14 cellular contexts compared by ENCODE assay signal in genomic region chr18:47873625-47874024, GRCh38. TPM values are rescaled to one million over a fixed set of nuclear protein-coding genes. Genes with fewer than 3 reads are reported as not detected.
DNase-seq lines count a peak whose midpoint lies in the region; ATAC-seq and TF ChIP-seq lines count a peak whose summit lies in the region.
"Had no signal": no experiment of that assay in that cellular context is flagged by ENCODE, and none has a peak within 500 bp of the region (broad histone marks: within the 10 kb centered on the region; RNA-seq: fewer than 3 reads in every experiment).

No MANE protein-coding gene starts in this region.

- ATAC-seq in natural killer cell (no peak), WTC11 (no peak), memory B cell (ENCODE audit: low read depth) (no peak), HG02884 (IDR thresholded peaks at IDR 0.05; ENCODE audit: unreplicated experiment) (no peak), HG02678 (IDR thresholded peaks at IDR 0.05; ENCODE audit: unreplicated experiment) (no peak)
- ATAC-seq in natural killer cell treated with Interleukin-12 subunit alpha and Interleukin-12 subunit beta and Interleukin-15 and Interleukin-18, amount 100 ng/mL, for 72 hours: no peak
- ATAC-seq: right cardiac atrium had no signal

- H3K4me1 ChIP-seq in right atrium auricular region: peaks cover 0 to 7% of the 10 kb centered on the region in 2 donors

- no peaks in the 10 kb centered on the region for H3K9me3 ChIP-seq in right atrium auricular region

- no peak overlapping the region for H3K27ac ChIP-seq in right atrium auricular region

- H3K36me3 Mint-ChIP-seq in natural killer cell (no peaks in the 10 kb centered on the region), WTC11 (peaks cover 3% of the 10 kb centered on the region), memory B cell (peaks cover 11% of the 10 kb centered on the region)
- no peaks in the 10 kb centered on the region for H3K36me3 Mint-ChIP-seq in natural killer cell treated with Interleukin-12 subunit alpha and Interleukin-12 subunit beta and Interleukin-15 and Interleukin-18, amount 100 ng/mL, for 72 hours

- peaks cover 4% of the 10 kb centered on the region for H3K36me3 ChIP-seq in right atrium auricular region

- no peak overlapping the region for H3K4me3 ChIP-seq in right atrium auricular region

- H3K27ac Mint-ChIP-seq in natural killer cell (peak overlapping the region; percentile 17 to 60), WTC11 (peak overlapping the region; percentile 50; the same call in 1 of the 2 replicates), memory B cell (peak overlapping the region; percentile 72)
- peak overlapping the region in 1 of 2 donors; percentile 73 for H3K27ac Mint-ChIP-seq in natural killer cell treated with Interleukin-12 subunit alpha and Interleukin-12 subunit beta and Interleukin-15 and Interleukin-18, amount 100 ng/mL, for 72 hours

- no peak for TF ChIP-seq CTCF in natural killer cell (IDR thresholded peaks at IDR 0.05)
- TF ChIP-seq CTCF in WTC11 (IDR thresholded peaks at IDR 0.05): no peak
- TF ChIP-seq CTCF in right atrium auricular region (IDR thresholded peaks at IDR 0.05): no peak

- peaks cover 60 to 61% of the 10 kb centered on the region in 2 donors for H3K4me1 Mint-ChIP-seq in natural killer cell
- peaks cover 27% of the 10 kb centered on the region in 2 donors for H3K4me1 Mint-ChIP-seq in natural killer cell treated with Interleukin-12 subunit alpha and Interleukin-12 subunit beta and Interleukin-15 and Interleukin-18, amount 100 ng/mL, for 72 hours (ENCODE audit: low read depth in 2 of 2)
- H3K4me1 Mint-ChIP-seq in WTC11: peaks cover 32% of the 10 kb centered on the region
- peaks cover 8% of the 10 kb centered on the region for H3K4me1 Mint-ChIP-seq in memory B cell

- H3K27me3 ChIP-seq in right atrium auricular region: no peaks in the 10 kb centered on the region

- in situ Hi-C loops in ACHN (cut with HindIII; ENCODE audit: low pct_ligation_motif_present, low pct_unique_long_range_greater_than_20kb, low sequenced_read_pairs): no loop called here

- POLR2A ChIA-PET in WTC11 (lab: Charles Lee): no interaction called here

- DNase-seq in natural killer cell: no peak
- no peak for DNase-seq in natural killer cell treated with Interleukin-12 subunit alpha and Interleukin-12 subunit beta and Interleukin-15 and Interleukin-18, amount 100 ng/mL, for 72 hours (ENCODE audit: low spot score)
- DNase-seq in WTC11 (ENCODE audit: low spot score): no peak
- no peak for DNase-seq in memory B cell (ENCODE audit: low spot score in 2 of 2)
- no peak for DNase-seq in ACHN
- no peak for DNase-seq in right atrium auricular region (ENCODE audit: low spot score)
- DNase-seq: activated CD8-positive, alpha-beta memory T cell treated with anti-CD3 and anti-CD28 coated beads, Interleukin-2, amount 50 U/mL, for 4 hours; effector CD4-positive, alpha-beta T cell; MV-4-11; NCI-H526; right cardiac atrium; T1000 had no signal

- H3K27me3 Mint-ChIP-seq in natural killer cell (ENCODE audit: low read depth in 2 of 2) (no peaks in the 10 kb centered on the region), WTC11 (ENCODE audit: low read depth) (no peaks in the 10 kb centered on the region), memory B cell (no peaks in the 10 kb centered on the region)
- H3K27me3 Mint-ChIP-seq in natural killer cell treated with Interleukin-12 subunit alpha and Interleukin-12 subunit beta and Interleukin-15 and Interleukin-18, amount 100 ng/mL, for 72 hours: no peaks in the 10 kb centered on the region

- intact Hi-C loops in natural killer cell (cut with micrococcal nuclease): no loop called here

- H3K9me3 Mint-ChIP-seq in natural killer cell: no peaks in the 10 kb centered on the region
- no peaks in the 10 kb centered on the region for H3K9me3 Mint-ChIP-seq in natural killer cell treated with Interleukin-12 subunit alpha and Interleukin-12 subunit beta and Interleukin-15 and Interleukin-18, amount 100 ng/mL, for 72 hours
- H3K9me3 Mint-ChIP-seq in WTC11: no peaks in the 10 kb centered on the region
- no peaks in the 10 kb centered on the region for H3K9me3 Mint-ChIP-seq in memory B cell

- CTCF ChIA-PET in WTC11 (lab: Charles Lee): interaction anchor here (1.3 kb wide), 2 partner anchors 101 to 124 kb away, joined by 3 to 4 read pairs; no protein-coding TSS in a partner anchor

- H3K4me3 Mint-ChIP-seq in natural killer cell (no peak overlapping the region), WTC11 (no peak overlapping the region), memory B cell (no peak overlapping the region)
- H3K4me3 Mint-ChIP-seq in natural killer cell treated with Interleukin-12 subunit alpha and Interleukin-12 subunit beta and Interleukin-15 and Interleukin-18, amount 100 ng/mL, for 72 hours: no peak overlapping the region

TF ChIP-seq in WTC11, 78 proteins besides CTCF, POLR2A, EP300 and RAD21:
- TF ChIP-seq NR1H2 (CRISPR knock-in tag; IDR thresholded peaks at IDR 0.05) (no peak), CBFB (CRISPR knock-in tag; IDR thresholded peaks at IDR 0.05; ENCODE audit: low read depth) (no peak), ETV6 (CRISPR knock-in tag; IDR thresholded peaks at IDR 0.05) (no peak), FOXK1 (CRISPR knock-in tag; IDR thresholded peaks at IDR 0.05) (no peak), SP1 (CRISPR knock-in tag; conservative IDR thresholded peaks at IDR 0.05) (no peak), ZNF423 (CRISPR knock-in tag; IDR thresholded peaks at IDR 0.05) (no peak), GRHL2 (CRISPR knock-in tag; IDR thresholded peaks at IDR 0.05; ENCODE audit: insufficient replicate concordance, severe bottlenecking) (no peak), ZMAT4 (CRISPR knock-in tag; IDR thresholded peaks at IDR 0.05) (no peak), ELF4 (CRISPR knock-in tag; IDR thresholded peaks at IDR 0.05; ENCODE audit: low read depth) (no peak), CDX4 (CRISPR knock-in tag; IDR thresholded peaks at IDR 0.05; ENCODE audit: borderline replicate concordance) (no peak), MLX (CRISPR knock-in tag; IDR thresholded peaks at IDR 0.05) (no peak), SMAD3 (CRISPR knock-in tag; IDR thresholded peaks at IDR 0.05; ENCODE audit: borderline replicate concordance) (no peak), ZNF396 (CRISPR knock-in tag; IDR thresholded peaks at IDR 0.05; ENCODE audit: borderline replicate concordance) (no peak), KAT7 (CRISPR knock-in tag; IDR thresholded peaks at IDR 0.05; ENCODE audit: borderline replicate concordance) (no peak)
- TF ChIP-seq, protein P1, sequence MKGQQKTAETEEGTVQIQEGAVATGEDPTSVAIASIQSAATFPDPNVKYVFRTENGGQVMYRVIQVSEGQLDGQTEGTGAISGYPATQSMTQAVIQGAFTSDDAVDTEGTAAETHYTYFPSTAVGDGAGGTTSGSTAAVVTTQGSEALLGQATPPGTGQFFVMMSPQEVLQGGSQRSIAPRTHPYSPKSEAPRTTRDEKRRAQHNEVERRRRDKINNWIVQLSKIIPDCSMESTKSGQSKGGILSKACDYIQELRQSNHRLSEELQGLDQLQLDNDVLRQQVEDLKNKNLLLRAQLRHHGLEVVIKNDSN (CRISPR knock-in tag; IDR thresholded peaks at IDR 0.05): no peak
- TF ChIP-seq, protein P2, sequence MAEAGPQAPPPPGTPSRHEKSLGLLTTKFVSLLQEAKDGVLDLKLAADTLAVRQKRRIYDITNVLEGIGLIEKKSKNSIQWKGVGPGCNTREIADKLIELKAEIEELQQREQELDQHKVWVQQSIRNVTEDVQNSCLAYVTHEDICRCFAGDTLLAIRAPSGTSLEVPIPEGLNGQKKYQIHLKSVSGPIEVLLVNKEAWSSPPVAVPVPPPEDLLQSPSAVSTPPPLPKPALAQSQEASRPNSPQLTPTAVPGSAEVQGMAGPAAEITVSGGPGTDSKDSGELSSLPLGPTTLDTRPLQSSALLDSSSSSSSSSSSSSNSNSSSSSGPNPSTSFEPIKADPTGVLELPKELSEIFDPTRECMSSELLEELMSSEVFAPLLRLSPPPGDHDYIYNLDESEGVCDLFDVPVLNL (CRISPR knock-in tag; IDR thresholded peaks at IDR 0.05; ENCODE audit: borderline replicate concordance, low read depth): no peak
TF ChIP-seq in WTC11: peak in this region for 0.

RNA-seq across cellular contexts. Expression of gene SMAD2, which starts 56.8 kb away (rescaled TPM):
- total RNA-seq in natural killer cell: 100 to 1,000 TPM; 138 to 160 (median 148) TPM
- 100 to 1,000 TPM in 1 of 2 donors, 10 to 100 TPM in 1; 92.1 to 102 TPM for total RNA-seq in natural killer cell treated with Interleukin-12 subunit alpha and Interleukin-12 subunit beta and Interleukin-15 and Interleukin-18, amount 100 ng/mL, for 72 hours
- total RNA-seq in WTC11 (2021): 104 to 105 TPM (median 105 TPM) in 3 replicates
- 10 to 100 TPM; 54.8 to 81.1 TPM for total RNA-seq in right atrium auricular region
